20 cellular contexts compared by ENCODE assay signal in the genomic region with DNA sequence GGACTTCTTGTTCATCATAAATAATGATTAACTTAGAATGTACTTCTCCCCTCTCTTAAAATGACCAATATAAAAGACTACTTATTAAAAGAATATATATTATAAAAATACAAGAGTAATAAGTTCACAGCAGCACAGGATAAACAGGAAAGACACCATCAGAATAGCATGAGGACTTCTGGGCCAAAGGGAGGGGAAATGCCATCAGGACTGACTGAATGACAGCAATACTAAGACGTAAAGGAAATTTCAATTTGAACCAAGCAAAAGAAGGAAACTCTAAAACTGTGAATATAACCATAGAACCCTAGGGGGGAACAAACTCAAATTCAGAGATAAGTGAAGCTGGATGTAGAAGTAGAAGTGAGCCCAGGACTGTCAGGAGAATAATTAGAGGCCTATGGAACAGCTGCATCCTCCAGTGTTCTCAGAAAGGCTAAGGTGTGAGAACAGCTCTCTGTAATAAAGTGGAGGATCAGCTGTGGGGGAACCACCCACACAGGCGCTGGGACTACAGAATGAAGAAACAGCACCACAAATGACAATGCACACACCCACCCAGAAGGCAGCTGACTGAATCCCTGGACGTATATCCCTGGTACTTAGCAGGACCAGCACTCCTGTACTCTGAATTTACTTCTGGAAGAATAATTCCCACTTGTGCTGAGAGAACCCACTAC. TPM values are rescaled to one million over a fixed set of nuclear protein-coding genes. Genes with fewer than 3 reads are reported as not detected.
DNase-seq lines count a peak whose midpoint lies in the region; ATAC-seq lines count a peak whose summit lies in the region.
"Had no signal": no experiment of that assay in that cellular context is flagged by ENCODE, and none has a peak within 500 bp of the region (broad histone marks: within the 10 kb centered on the region; RNA-seq: fewer than 3 reads in every experiment).

No MANE protein-coding gene starts in this region.

- H3K9ac ChIP-seq in subcutaneous abdominal adipose tissue (ENCODE audit: low read length in 5 of 5) = peak overlapping the region in 2 of 5 donors; percentile 35 to 47

- no peak overlapping the region for H3K4me3 Mint-ChIP-seq in activated naive CD4-positive, alpha-beta T cell treated with anti-CD3 and anti-CD28 coated beads for 36 hours
- H3K4me3 Mint-ChIP-seq: activated naive CD4-positive, alpha-beta T cell treated with anti-CD3 and anti-CD28 coated beads, Interleukin-2, amount 10 ng/mL, durations not matched to agents 7 days and 5 days; CD8-positive, alpha-beta memory T cell; HFFc6; nephron; stimulated activated naive CD8-positive, alpha-beta T cell treated with anti-CD3 and anti-CD28 coated beads, Interleukin-15, Interleukin-2, amounts not matched to agents 100 ng/mL and 50 ng/mL, for 24 hours had no signal

- H3K36me3 Mint-ChIP-seq in activated naive CD4-positive, alpha-beta T cell treated with anti-CD3 and anti-CD28 coated beads for 36 hours (ENCODE audit: low read depth) = no peaks in the 10 kb centered on the region
- H3K36me3 Mint-ChIP-seq in activated naive CD4-positive, alpha-beta T cell treated with anti-CD3 and anti-CD28 coated beads, Interleukin-2, amount 50 U/mL, for 72 hours = no peaks in the 10 kb centered on the region
- H3K36me3 Mint-ChIP-seq: activated naive CD4-positive, alpha-beta T cell treated with anti-CD3 and anti-CD28 coated beads, Interleukin-2, amount 10 ng/mL, durations not matched to agents 7 days and 5 days; CD8-positive, alpha-beta memory T cell had no signal

- no peak for ATAC-seq in activated naive CD4-positive, alpha-beta T cell treated with anti-CD3 and anti-CD28 coated beads, Interleukin-2, amount 50 U/mL, for 72 hours
- ATAC-seq in HG03139 (IDR thresholded peaks at IDR 0.05; ENCODE audit: unreplicated experiment) = peak; percentile 77
- ATAC-seq in GM18907 (IDR thresholded peaks at IDR 0.05; ENCODE audit: unreplicated experiment) = no peak
- ATAC-seq in GM21360 (IDR thresholded peaks at IDR 0.05; ENCODE audit: unreplicated experiment) = no peak
- ATAC-seq: A549, PC-3, sciatic nerve had no signal

- CTCF ChIA-PET in activated naive CD4-positive, alpha-beta T cell treated with anti-CD3 and anti-CD28 coated beads for 36 hours (lab: Charles Lee) = interaction anchor here (0.6 kb wide), 2 partner anchors 34 to 214 kb away, joined by 3 read pairs; no protein-coding TSS in a partner anchor

- H3K4me1 Mint-ChIP-seq in activated naive CD4-positive, alpha-beta T cell treated with anti-CD3 and anti-CD28 coated beads for 36 hours (ENCODE audit: low read depth) = peaks cover 2% of the 10 kb centered on the region
- H3K4me1 Mint-ChIP-seq: activated naive CD4-positive, alpha-beta T cell treated with anti-CD3 and anti-CD28 coated beads, Interleukin-2, amount 10 ng/mL, durations not matched to agents 7 days and 5 days; CD8-positive, alpha-beta memory T cell had no signal

- H3K27ac Mint-ChIP-seq in activated naive CD4-positive, alpha-beta T cell treated with anti-CD3 and anti-CD28 coated beads for 36 hours = no peak overlapping the region
- no peak overlapping the region for H3K27ac Mint-ChIP-seq in activated naive CD4-positive, alpha-beta T cell treated with anti-CD3 and anti-CD28 coated beads, Interleukin-2, amount 50 U/mL, for 72 hours
- H3K27ac Mint-ChIP-seq: activated naive CD4-positive, alpha-beta T cell treated with anti-CD3 and anti-CD28 coated beads, Interleukin-2, amount 10 ng/mL, durations not matched to agents 7 days and 5 days; HFFc6; nephron; stimulated activated naive CD8-positive, alpha-beta T cell treated with anti-CD3 and anti-CD28 coated beads, Interleukin-15, Interleukin-2, amounts not matched to agents 100 ng/mL and 50 ng/mL, for 24 hours had no signal

- H3K27ac ChIP-seq in layer of hippocampus (ENCODE audit: low read depth, low read length) (peak overlapping the region; percentile 14), subcutaneous abdominal adipose tissue (ENCODE audit: low read depth, low read length) (peak overlapping the region; percentile 33)
- H3K27ac ChIP-seq: A549 had no signal

- H3K9me3 Mint-ChIP-seq in activated naive CD4-positive, alpha-beta T cell treated with anti-CD3 and anti-CD28 coated beads for 36 hours = no peaks in the 10 kb centered on the region
- H3K9me3 Mint-ChIP-seq in activated naive CD4-positive, alpha-beta T cell treated with anti-CD3 and anti-CD28 coated beads, Interleukin-2, amount 50 U/mL, for 72 hours = no peaks in the 10 kb centered on the region
- H3K9me3 Mint-ChIP-seq: activated naive CD4-positive, alpha-beta T cell treated with anti-CD3 and anti-CD28 coated beads, Interleukin-2, amount 10 ng/mL, durations not matched to agents 7 days and 5 days; CD8-positive, alpha-beta memory T cell; HFFc6; nephron; stimulated activated naive CD8-positive, alpha-beta T cell treated with anti-CD3 and anti-CD28 coated beads, Interleukin-15, Interleukin-2, amounts not matched to agents 100 ng/mL and 50 ng/mL, for 24 hours had no signal

- no peaks in the 10 kb centered on the region for H3K36me3 ChIP-seq in subcutaneous abdominal adipose tissue (ENCODE audit: control insufficient read depth in 5 of 5, insufficient read depth in 5 of 5, low read length in 5 of 5)

- peaks cover 2 to 29% (median 11%) of the 10 kb centered on the region in 5 donors for H3K4me1 ChIP-seq in subcutaneous abdominal adipose tissue (ENCODE audit: control insufficient read depth in 5 of 5, insufficient read depth in 5 of 5, low read length in 5 of 5)

- H3K4me3 ChIP-seq in subcutaneous abdominal adipose tissue (ENCODE audit: low read depth in 1 of 5, low read length in 5 of 5) = no peak overlapping the region
- H3K4me3 ChIP-seq: A549 had no signal

- DNase-seq in activated naive CD4-positive, alpha-beta T cell treated with anti-CD3 and anti-CD28 coated beads for 36 hours = peak; percentile 7
- no peak for DNase-seq in activated naive CD4-positive, alpha-beta T cell treated with anti-CD3 and anti-CD28 coated beads, Interleukin-2, amount 50 U/mL, for 72 hours (ENCODE audit: low spot score in 2 of 2)
- DNase-seq in NCI-H69 (lab: John Stamatoyannopoulos, UW) = no peak
- DNase-seq: activated naive CD4-positive, alpha-beta T cell treated with anti-CD3 and anti-CD28 coated beads, Interleukin-2, amount 10 ng/mL, durations not matched to agents 7 days and 5 days; CD8-positive, alpha-beta memory T cell; HFFc6; kidney glomerular epithelial cell; NCI-H1105 treated with DMSO at 0.1 percent for 48 hours; NCI-H446 treated with DMSO at 0.1 percent for 48 hours; PC-3; SW 1271 had no signal

- H3K27me3 ChIP-seq in layer of hippocampus (ENCODE audit: control insufficient read depth, insufficient read depth, low read length) = no peaks in the 10 kb centered on the region
- no peaks in the 10 kb centered on the region for H3K27me3 ChIP-seq in subcutaneous abdominal adipose tissue (ENCODE audit: control insufficient read depth in 5 of 5, insufficient read depth in 4 of 5, low read length in 5 of 5)

- intact Hi-C loops in activated naive CD4-positive, alpha-beta T cell treated with anti-CD3 and anti-CD28 coated beads for 36 hours (cut with micrococcal nuclease) = no loop called here

- no peaks in the 10 kb centered on the region for H3K9me3 ChIP-seq in subcutaneous abdominal adipose tissue (ENCODE audit: control insufficient read depth in 5 of 5, low read length in 5 of 5)
- H3K9me3 ChIP-seq: A549 had no signal

- no peaks in the 10 kb centered on the region for H3K27me3 Mint-ChIP-seq in activated naive CD4-positive, alpha-beta T cell treated with anti-CD3 and anti-CD28 coated beads for 36 hours (ENCODE audit: low read depth)
- H3K27me3 Mint-ChIP-seq: activated naive CD4-positive, alpha-beta T cell treated with anti-CD3 and anti-CD28 coated beads, Interleukin-2, amount 10 ng/mL, durations not matched to agents 7 days and 5 days; CD8-positive, alpha-beta memory T cell; stimulated activated naive CD8-positive, alpha-beta T cell treated with anti-CD3 and anti-CD28 coated beads, Interleukin-15, Interleukin-2, amounts not matched to agents 100 ng/mL and 50 ng/mL, for 24 hours had no signal

RNA-seq across cellular contexts. Expression of a gene that starts 37.8 kb away (rescaled TPM):
- total RNA-seq in activated naive CD4-positive, alpha-beta T cell treated with anti-CD3 and anti-CD28 coated beads for 36 hours = 1 to 10 TPM; 9.4 to 9.9 TPM
- total RNA-seq in activated naive CD4-positive, alpha-beta T cell treated with anti-CD3 and anti-CD28 coated beads, Interleukin-2, amount 50 U/mL, for 72 hours = 10 to 100 TPM in 1 of 2 donors, 1 to 10 TPM in 1; 8.2 to 10.1 TPM
